27 cellular contexts compared by ENCODE assay signal in the genomic region with DNA sequence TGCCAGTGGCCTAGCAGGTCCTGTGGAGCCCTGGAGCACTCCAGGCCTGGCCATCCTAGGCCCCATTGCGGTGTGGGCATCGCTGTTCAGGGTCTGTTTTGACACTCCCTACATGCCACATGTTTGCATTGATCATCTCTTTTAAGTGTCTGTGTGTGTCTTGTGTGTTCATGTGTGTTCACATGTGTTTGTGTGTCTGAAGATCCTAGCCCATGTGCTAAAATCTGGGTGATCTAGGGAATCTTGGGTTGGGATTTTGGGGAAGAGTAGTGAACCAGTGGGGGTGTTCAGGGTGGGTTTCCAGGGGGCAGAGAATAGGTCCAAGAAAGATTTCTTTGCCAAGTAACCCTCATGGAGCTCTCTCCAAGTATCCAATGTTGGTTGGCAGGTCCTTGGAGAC. TPM values are rescaled to one million over a fixed set of nuclear protein-coding genes. Genes with fewer than 3 reads are reported as not detected.
"Had no signal": no experiment of that assay in that cellular context is flagged by ENCODE, and none has a peak within 500 bp of the region (broad histone marks: within the 10 kb centered on the region; RNA-seq: fewer than 3 reads in every experiment).

No MANE protein-coding gene starts in this region.

- H3K4me3 ChIP-seq: stomach, suprapubic skin, testis, thoracic aorta, thyroid gland, tibial artery, tibial nerve, transverse colon, upper lobe of left lung, upper lobe of right lung, uterus, vagina had no signal

- H3K4me1 ChIP-seq: stomach, suprapubic skin, testis, tibial artery, tibial nerve, transverse colon, uterus, vagina had no signal

- H3K27me3 ChIP-seq: testis, thyroid gland, upper lobe of left lung, uterus, vagina had no signal

- FAIRE-seq: urothelium cell line had no signal

- H3K9me3 ChIP-seq: stomach, suprapubic skin, testis, thoracic aorta, thyroid gland, tibial artery, tibial nerve, transverse colon, upper lobe of left lung, upper lobe of right lung, uterus, vagina had no signal

- H3K36me3 ChIP-seq: stomach, suprapubic skin, thoracic aorta, thyroid gland, tibial artery, tibial nerve, transverse colon, upper lobe of left lung, upper lobe of right lung, uterus, vagina had no signal

- H3K27ac ChIP-seq: stomach, suprapubic skin, testis, thoracic aorta, thyroid gland, tibial artery, tibial nerve, transverse colon, upper lobe of left lung, upper lobe of right lung, uterus, vagina had no signal

- DNase-seq: stimulated activated CD4-positive, alpha-beta T cell treated with anti-CD3 and anti-CD28 coated beads, Interleukin-2, amount 100 ng/mL, for 48 hours; stimulated activated CD4-positive, alpha-beta T cell treated with anti-CD3 and anti-CD28 coated beads, Interleukin-4, amount 100 ng/mL, for 1 hour; stimulated activated CD4-positive, alpha-beta T cell treated with anti-CD3 and anti-CD28 coated beads, Interleukin-4, amount 100 ng/mL, for 24 hours; stimulated activated CD4-positive, alpha-beta T cell treated with anti-CD3 and anti-CD28 coated beads, Interleukin-4, amount 100 ng/mL, for 4 hours; stimulated activated CD8-positive, alpha-beta memory T cell treated with anti-CD3 and anti-CD28 coated beads, Interleukin-4, amount 100 ng/mL, for 48 hours; stimulated activated naive B cell treated with anti-CD40 and anti-IgM and Interleukin-4, amounts not matched to agents 10 μg/mL and 1 μg/mL and 100 μg/mL, for 72 hours; stimulated activated naive CD4-positive, alpha-beta T cell; stimulated activated naive CD4-positive, alpha-beta T cell treated with Interleukin-2 at 50 U/mL for 16 hours; stimulated activated naive CD8-positive, alpha-beta T cell treated with anti-CD3 and anti-CD28 coated beads, Interleukin-15, amount 100 ng/mL, for 72 hours; stimulated activated naive CD8-positive, alpha-beta T cell treated with anti-CD3 and anti-CD28 coated beads, Interleukin-15, Interleukin-2, amounts not matched to agents 100 U/mL and 50 U/mL, for 24 hours; stomach; substantia nigra; testis; thyroid gland; tibial artery; transverse colon; trophoblast cell; upper lobe of left lung; upper lobe of right lung; uterus had no signal

- ATAC-seq: stimulated activated effector memory CD8-positive, alpha-beta T cell treated with anti-CD3 and anti-CD28 coated beads, Interleukin-12 subunit alpha, Interleukin-12 subunit beta, amount 100 ng/mL, for 72 hours; stimulated activated memory B cell treated with anti-CD40 and anti-IgM and Interleukin-4, amounts not matched to agents 10 μg/mL and 1 μg/mL and 100 μg/mL, for 72 hours; stimulated activated naive B cell treated with anti-CD40 and anti-IgM and Interleukin-4, amounts not matched to agents 10 μg/mL and 1 μg/mL and 100 μg/mL, for 72 hours; stimulated activated naive CD8-positive, alpha-beta T cell treated with anti-CD3 and anti-CD28 coated beads, Interleukin-15, amount 100 ng/mL, for 72 hours; stimulated activated naive CD8-positive, alpha-beta T cell treated with anti-CD3 and anti-CD28 coated beads, Interleukin-15, Interleukin-2, amounts not matched to agents 100 U/mL and 50 U/mL, for 24 hours; upper lobe of right lung had no signal

RNA-seq across cellular contexts. Expression of gene PSD2, which starts 8.4 kb away (rescaled TPM):
- total RNA-seq: upper lobe of right lung had no signal
